Comparison of ENCODE assay signal across 8 cellular contexts in genomic region chr4:54100607-54101189, GRCh38. TPM values are rescaled to one million over a fixed set of nuclear protein-coding genes. Genes with fewer than 3 reads are reported as not detected.
DNase-seq lines count a peak whose midpoint lies in the region; ATAC-seq and TF ChIP-seq lines count a peak whose summit lies in the region.

No MANE protein-coding gene starts in this region.

- H3K4me1 Mint-ChIP-seq in activated T-helper 17 cell treated with anti-CD3 and anti-CD28 coated beads, Interleukin-2, amount 50 U/mL, for 72 hours = peaks cover 4% of the 10 kb centered on the region
- H3K4me1 Mint-ChIP-seq in activated T-helper 2 cell treated with anti-CD3 and anti-CD28 coated beads, Interferon-gamma antibody, Interleukin-2, Interleukin-4, amounts not matched to agents 10 μg/mL and 5 μg/mL and 100 μg/mL, durations not matched to agents 14 hours and 24 hours and 36 hours (ENCODE audit: low read depth) = peaks cover 26% of the 10 kb centered on the region

- 3% methylated on average over 45 of the region's 45 CpGs for WGBS in thymus

- peaks cover 76% of the 10 kb centered on the region for H3K27me3 Mint-ChIP-seq in activated T-helper 17 cell treated with anti-CD3 and anti-CD28 coated beads, Interleukin-2, amount 50 U/mL, for 72 hours
- peaks cover 89% of the 10 kb centered on the region for H3K27me3 Mint-ChIP-seq in activated T-helper 2 cell treated with anti-CD3 and anti-CD28 coated beads, Interferon-gamma antibody, Interleukin-2, Interleukin-4, amounts not matched to agents 10 μg/mL and 5 μg/mL and 100 μg/mL, durations not matched to agents 14 hours and 24 hours and 36 hours (ENCODE audit: low read depth)

- peak; percentile 25 for DNase-seq in activated CD4-positive, alpha-beta T cell treated with anti-CD3 and anti-CD28 coated beads, Interleukin-2, amount 50 U/mL, for 1 hour
- DNase-seq in activated CD4-positive, alpha-beta T cell treated with anti-CD3 and anti-CD28 coated beads for 1 hour = no peak
- DNase-seq in GM20000 (ENCODE audit: low spot score) = no peak
- DNase-seq in activated T-helper 2 cell treated with anti-CD3 and anti-CD28 coated beads, Interferon-gamma antibody, Interleukin-2, Interleukin-4, amounts not matched to agents 10 μg/mL and 5 μg/mL and 100 μg/mL, durations not matched to agents 14 hours and 24 hours and 36 hours (ENCODE audit: low spot score) = no peak

- H3K4me1 ChIP-seq in iPS-20b (ENCODE audit: insufficient read depth, low read length) (peaks cover 33% of the 10 kb centered on the region), thymus (ENCODE audit: control insufficient read depth, insufficient read depth, low read length) (peaks cover 3% of the 10 kb centered on the region)

- H3K4me3 Mint-ChIP-seq in activated T-helper 17 cell treated with anti-CD3 and anti-CD28 coated beads, Interleukin-2, amount 50 U/mL, for 72 hours = peak overlapping the region; percentile 69
- no peak overlapping the region for H3K4me3 Mint-ChIP-seq in activated T-helper 2 cell treated with anti-CD3 and anti-CD28 coated beads, Interferon-gamma antibody, Interleukin-2, Interleukin-4, amounts not matched to agents 10 μg/mL and 5 μg/mL and 100 μg/mL, durations not matched to agents 14 hours and 24 hours and 36 hours (ENCODE audit: low read depth)

- intact Hi-C loops in activated T-helper 2 cell treated with anti-CD3 and anti-CD28 coated beads, Interferon-gamma antibody, Interleukin-2, Interleukin-4, amounts not matched to agents 10 μg/mL and 5 μg/mL and 100 μg/mL, durations not matched to agents 14 hours and 24 hours and 36 hours (cut with micrococcal nuclease) = loop anchor here (1.0 to 2.0 kb wide), 2 partner anchors 7 to 192 kb away; no protein-coding TSS in a partner anchor

- no peaks in the 10 kb centered on the region for H3K36me3 Mint-ChIP-seq in activated T-helper 17 cell treated with anti-CD3 and anti-CD28 coated beads, Interleukin-2, amount 50 U/mL, for 72 hours (ENCODE audit: low read depth)
- no peaks in the 10 kb centered on the region for H3K36me3 Mint-ChIP-seq in activated T-helper 2 cell treated with anti-CD3 and anti-CD28 coated beads, Interferon-gamma antibody, Interleukin-2, Interleukin-4, amounts not matched to agents 10 μg/mL and 5 μg/mL and 100 μg/mL, durations not matched to agents 14 hours and 24 hours and 36 hours (ENCODE audit: low read depth)

- H3K27me3 ChIP-seq in iPS-20b (ENCODE audit: insufficient read depth, low read length) = peaks cover 100% of the 10 kb centered on the region
- H3K27me3 ChIP-seq in thymus (ENCODE audit: control insufficient read depth, insufficient read depth) = peaks cover 97% of the 10 kb centered on the region

- no peak for TF ChIP-seq CTCF in GM20000 (IDR thresholded peaks at IDR 0.05; ENCODE audit: extremely low read depth, missing control alignments)

- no peak overlapping the region for H3K27ac ChIP-seq in iPS-20b (ENCODE audit: low read length)
- no peak overlapping the region for H3K27ac ChIP-seq in thymus (ENCODE audit: low read depth)

- H3K9me3 ChIP-seq in iPS-20b (ENCODE audit: insufficient read depth, low read depth, low read length) (no peaks in the 10 kb centered on the region; the same call in 1 of the 2 replicates), thymus (ENCODE audit: control insufficient read depth) (peaks cover 4% of the 10 kb centered on the region)

- H3K36me3 ChIP-seq in iPS-20b (ENCODE audit: insufficient read depth, low read depth, low read length) (no peaks in the 10 kb centered on the region), thymus (ENCODE audit: control insufficient read depth, insufficient read depth) (no peaks in the 10 kb centered on the region)

- no peaks in the 10 kb centered on the region for H3K9me3 Mint-ChIP-seq in activated T-helper 17 cell treated with anti-CD3 and anti-CD28 coated beads, Interleukin-2, amount 50 U/mL, for 72 hours
- H3K9me3 Mint-ChIP-seq in activated T-helper 2 cell treated with anti-CD3 and anti-CD28 coated beads, Interferon-gamma antibody, Interleukin-2, Interleukin-4, amounts not matched to agents 10 μg/mL and 5 μg/mL and 100 μg/mL, durations not matched to agents 14 hours and 24 hours and 36 hours = no peaks in the 10 kb centered on the region

- H3K27ac Mint-ChIP-seq in activated T-helper 17 cell treated with anti-CD3 and anti-CD28 coated beads, Interleukin-2, amount 50 U/mL, for 72 hours = no peak overlapping the region
- no peak overlapping the region for H3K27ac Mint-ChIP-seq in activated T-helper 2 cell treated with anti-CD3 and anti-CD28 coated beads, Interferon-gamma antibody, Interleukin-2, Interleukin-4, amounts not matched to agents 10 μg/mL and 5 μg/mL and 100 μg/mL, durations not matched to agents 14 hours and 24 hours and 36 hours

- H3K4me3 ChIP-seq in iPS-20b (ENCODE audit: low read length) (peak overlapping the region; percentile 48; the same call in 1 of the 2 replicates), thymus (ENCODE audit: low read length) (peak overlapping the region; percentile 27)

- peak; percentile 19 for ATAC-seq in activated T-helper 17 cell treated with anti-CD3 and anti-CD28 coated beads, Interleukin-2, amount 50 U/mL, for 72 hours (replicated peaks)
- ATAC-seq in GM21390 (IDR thresholded peaks at IDR 0.05; ENCODE audit: unreplicated experiment) = no peak

- H3K9ac ChIP-seq in iPS-20b (ENCODE audit: low read depth, low read length) = no peak overlapping the region

RNA-seq across cellular contexts. Expression of gene GSX2, which starts 0.7 kb away (rescaled TPM):
- not detected for total RNA-seq in activated T-helper 17 cell treated with anti-CD3 and anti-CD28 coated beads, Interleukin-2, amount 50 U/mL, for 72 hours
- 0.14 TPM for polyA plus RNA-seq in thymus
- total RNA-seq in activated T-helper 2 cell treated with anti-CD3 and anti-CD28 coated beads, Interferon-gamma antibody, Interleukin-2, Interleukin-4, amounts not matched to agents 10 μg/mL and 5 μg/mL and 100 μg/mL, durations not matched to agents 14 hours and 24 hours and 36 hours = not detected in 2 replicates

RNA-seq across cellular contexts. Expression of gene CHIC2, which starts 36.3 kb away (rescaled TPM):
- 10 to 100 TPM; 12.8 to 21.8 TPM for total RNA-seq in activated T-helper 17 cell treated with anti-CD3 and anti-CD28 coated beads, Interleukin-2, amount 50 U/mL, for 72 hours
- polyA plus RNA-seq in thymus = 25.9 TPM
- total RNA-seq in activated T-helper 2 cell treated with anti-CD3 and anti-CD28 coated beads, Interferon-gamma antibody, Interleukin-2, Interleukin-4, amounts not matched to agents 10 μg/mL and 5 μg/mL and 100 μg/mL, durations not matched to agents 14 hours and 24 hours and 36 hours = 18.8 and 22.5 TPM in 2 replicates
